In genomic region chr21:45643021-45643980, GRCh38 we compare ENCODE assay signal across 8 cellular contexts. TPM values are rescaled to one million over a fixed set of nuclear protein-coding genes. Genes with fewer than 3 reads are reported as not detected.
DNase-seq lines count a peak whose midpoint lies in the region; ATAC-seq, FAIRE-seq and TF ChIP-seq lines count a peak whose summit lies in the region.

Gene PCBP3, plus strand, starts transcription at chr21:45643725. Its CDS starts 206,361 bp downstream, at chr21:45850086.

- ATAC-seq in GM18505 (IDR thresholded peaks at IDR 0.05; ENCODE audit: unreplicated experiment), result peak; percentile 62
- ATAC-seq in HG02981 (IDR thresholded peaks at IDR 0.05; ENCODE audit: unreplicated experiment), result peak; percentile 55

- H3K27me3 ChIP-seq in kidney epithelial cell (ENCODE audit: control insufficient read depth, insufficient read depth, low read length), result peaks cover 43% of the 10 kb centered on the region

- H3K36me3 ChIP-seq in kidney epithelial cell (ENCODE audit: control insufficient read depth, insufficient read depth, low read length), result no peaks in the 10 kb centered on the region

- no peak for TF ChIP-seq POLR2A in GM18505 (IDR thresholded peaks at IDR 0.05; ENCODE audit: borderline replicate concordance, extremely low read depth, insufficient read depth, insufficient read length)

- TF ChIP-seq CTCF in kidney epithelial cell (IDR thresholded peaks at IDR 0.05; ENCODE audit: insufficient read depth, low read length, poor library complexity, severe bottlenecking), result no peak

- H3K4me3 ChIP-seq in kidney epithelial cell (ENCODE audit: low read depth, low read length), result peak within 1 kb of the TSS; percentile 24

- no peak for FAIRE-seq in urothelium cell line (lab: Jason Lieb, UNC)

- DNase-seq in NCI-H2196 (lab: John Stamatoyannopoulos, UW; ENCODE audit: unreplicated experiment), result peak; percentile 98
- DNase-seq in activated CD4-positive, alpha-beta T cell treated with anti-CD3 and anti-CD28 coated beads for 1 hour, result peak; percentile 94
- DNase-seq in cerebellar cortex (ENCODE audit: low spot score), result peak; percentile 95
- peak; percentile 37 for DNase-seq in kidney epithelial cell (ENCODE audit: low read depth)
- DNase-seq in stimulated activated CD4-positive, alpha-beta T cell treated with anti-CD3 and anti-CD28 coated beads, Interleukin-15, amount 100 ng/mL, for 48 hours (ENCODE audit: low read depth in 2 of 2), result peak; percentile 97 to 99
- no peak for DNase-seq in urothelium cell line (ENCODE audit: low spot score)

RNA-seq across cellular contexts. Expression of gene PCBP3, which starts in this region (rescaled TPM):
- 0.55 and 1.3 TPM in 2 replicates for total RNA-seq in kidney epithelial cell
